Comparison of ENCODE assay signal across 15 cellular contexts in genomic region chr7:36794689-36795088, GRCh38.
A peak's percentile ranks its signal among the peaks of the same experiment; 100 is the strongest.
DNase-seq lines count a peak whose midpoint lies in the region; ATAC-seq and TF ChIP-seq lines count a peak whose summit lies in the region.
"Had no signal": no experiment of that assay in that cellular context is flagged by ENCODE, and none has a peak within 500 bp of the region (broad histone marks: within the 10 kb centered on the region; RNA-seq: fewer than 3 reads in every experiment).

No MANE protein-coding gene starts in this region.

- H3K9me3 ChIP-seq in mucosa of descending colon: no peaks in the 10 kb centered on the region
- H3K9me3 ChIP-seq: neutrophil, thoracic aorta had no signal

- peak; percentile 88 for DNase-seq in DMS 273 treated with DMSO at 0.1 percent for 48 hours (lab: John Stamatoyannopoulos, UW)
- DNase-seq in NCI-H2171 treated with DMSO at 0.1 percent for 48 hours (lab: John Stamatoyannopoulos, UW): peak; percentile 75
- DNase-seq in choroid plexus epithelial cell (ENCODE audit: low read depth): no peak
- no peak for DNase-seq in mucosa of descending colon
- no peak for DNase-seq in NCI-H1930 (lab: John Stamatoyannopoulos, UW)
- DNase-seq in coronary artery (ENCODE audit: low spot score): no peak
- no peak for DNase-seq in activated effector memory CD4-positive, alpha-beta T cell treated with anti-CD3 and anti-CD28 coated beads, Interleukin-2, amount 50 U/mL, for 16 hours
- DNase-seq in HCEC 1CT: no peak
- DNase-seq: activated CD4-positive, CD25-positive, alpha-beta regulatory T cell; activated effector memory CD4-positive, alpha-beta T cell treated with Interleukin-2 at 50 U/mL for 16 hours; stimulated activated CD4-positive, alpha-beta T cell treated with anti-CD3 and anti-CD28 coated beads, Interleukin-4, amount 100 ng/mL, for 1 hour had no signal

- ATAC-seq in mucosa of descending colon: peak; percentile 37

- peaks cover 20% of the 10 kb centered on the region for H3K4me1 ChIP-seq in mucosa of descending colon (ENCODE audit: low read depth)

- no peak overlapping the region for H3K27ac ChIP-seq in coronary artery
- H3K27ac ChIP-seq: dorsolateral prefrontal cortex, KMS-11, neutrophil, thoracic aorta had no signal

- TF ChIP-seq CTCF in choroid plexus epithelial cell (conservative IDR thresholded peaks at IDR 0.05; ENCODE audit: low read depth, low read length): peak; percentile 7
- no peak for TF ChIP-seq CTCF in mucosa of descending colon (IDR thresholded peaks at IDR 0.05)
- TF ChIP-seq CTCF in coronary artery (IDR thresholded peaks at IDR 0.05): no peak

- no peak overlapping the region for H3K4me3 ChIP-seq in choroid plexus epithelial cell (ENCODE audit: low read depth, low read length)
- no peak overlapping the region for H3K4me3 ChIP-seq in mucosa of descending colon
- H3K4me3 ChIP-seq in coronary artery: no peak overlapping the region
- H3K4me3 ChIP-seq: dorsolateral prefrontal cortex, thoracic aorta had no signal

- no peaks in the 10 kb centered on the region for H3K36me3 ChIP-seq in mucosa of descending colon (ENCODE audit: low read depth)
- H3K36me3 ChIP-seq: neutrophil, thoracic aorta had no signal

- intact Hi-C loops in mucosa of descending colon (cut with DNase I, micrococcal nuclease): no loop called here

Comparison
In these comparisons a context has a peak if more than half of its experiments do, and no peak if none do; other contexts are left out.
1. DNase-seq: peak in DMS 273 treated with DMSO at 0.1 percent for 48 hours (single experiment) and NCI-H2171 treated with DMSO at 0.1 percent for 48 hours (single experiment); none in choroid plexus epithelial cell (single experiment), mucosa of descending colon (0 of 3), NCI-H1930 (0 of 2), coronary artery (single experiment), activated effector memory CD4-positive, alpha-beta T cell treated with anti-CD3 and anti-CD28 coated beads, Interleukin-2, amount 50 U/mL, for 16 hours (single experiment) and HCEC 1CT (single experiment).